Comparison of ENCODE assay signal across 1 cellular context in genomic region chr11:120883404-120884135, GRCh38.
TF ChIP-seq lines count a peak whose summit lies in the region.

No MANE protein-coding gene starts in this region.

TF ChIP-seq in H1, 55 proteins besides CTCF, POLR2A, EP300 and RAD21:
- TF ChIP-seq CBX5 (IDR thresholded peaks at IDR 0.05; ENCODE audit: low read depth, low read length) (no peak), TAF1 (IDR thresholded peaks at IDR 0.05; ENCODE audit: low read depth, low read length) (no peak), MAX (IDR thresholded peaks at IDR 0.05) (no peak), JUND (IDR thresholded peaks at IDR 0.05; ENCODE audit: low read length) (no peak), SIX5 (IDR thresholded peaks at IDR 0.05; ENCODE audit: low read depth, low read length) (no peak), SIN3A (conservative IDR thresholded peaks at IDR 0.05 in 1 of 2, IDR thresholded peaks at IDR 0.05 in 1 of 2; ENCODE audit: low read depth in 1 of 2, low read length in 2 of 2) (no peak), SRF (IDR thresholded peaks at IDR 0.05; ENCODE audit: low read depth, low read length) (no peak), RXRA (IDR thresholded peaks at IDR 0.05; ENCODE audit: insufficient read depth, low read depth, low read length) (no peak), SP2 (IDR thresholded peaks at IDR 0.05; ENCODE audit: low read length) (no peak), SUZ12 (IDR thresholded peaks at IDR 0.05; ENCODE audit: low read length) (no peak), SAP30 (IDR thresholded peaks at IDR 0.05; ENCODE audit: insufficient read depth, insufficient replicate concordance, low read length) (no peak), CHD1 (IDR thresholded peaks at IDR 0.05; ENCODE audit: low read depth, low read length) (no peak), KDM5A (IDR thresholded peaks at IDR 0.05; ENCODE audit: low read length) (no peak), TCF12 (IDR thresholded peaks at IDR 0.05; ENCODE audit: low read depth, low read length) (no peak)
